Comparison of ENCODE assay signal across 3 cellular contexts in genomic region chr7:699260-700170, GRCh38.
TF ChIP-seq lines count a peak whose summit lies in the region.

No MANE protein-coding gene starts in this region.

TF ChIP-seq in liver, 16 proteins besides CTCF, POLR2A, EP300 and RAD21:
- TF ChIP-seq REST (IDR thresholded peaks at IDR 0.05), result no peak
- TF ChIP-seq NR2F2 (IDR thresholded peaks at IDR 0.05), result peak; percentile 96

TF ChIP-seq in HepG2, 621 proteins besides CTCF, POLR2A, EP300 and RAD21:
- TF ChIP-seq SP1 (IDR thresholded peaks at IDR 0.05) (no peak), SP1 (CRISPR knock-in tag; IDR thresholded peaks at IDR 0.05) (no peak), ZNF331 (CRISPR knock-in tag; IDR thresholded peaks at IDR 0.05) (no peak), ZNF773 (CRISPR knock-in tag; IDR thresholded peaks at IDR 0.05; ENCODE audit: borderline replicate concordance) (no peak), HMG20A (CRISPR knock-in tag; IDR thresholded peaks at IDR 0.05; ENCODE audit: borderline replicate concordance) (no peak)

TF ChIP-seq in SK-N-SH, 30 proteins besides CTCF, POLR2A, EP300 and RAD21:
- TF ChIP-seq TAF1 (IDR thresholded peaks at IDR 0.05; ENCODE audit: borderline replicate concordance, low read depth, low read length) (no peak), TEAD4 (IDR thresholded peaks at IDR 0.05; ENCODE audit: borderline replicate concordance, insufficient read depth) (no peak), RCOR1 (IDR thresholded peaks at IDR 0.05; ENCODE audit: low read length) (no peak), MXI1 (IDR thresholded peaks at IDR 0.05; ENCODE audit: low read depth, low read length) (no peak), USF2 (IDR thresholded peaks at IDR 0.05; ENCODE audit: borderline replicate concordance, low read depth, low read length) (no peak), GATA2 (CRISPR knock-in tag; IDR thresholded peaks at IDR 0.05) (no peak), SMC3 (IDR thresholded peaks at IDR 0.05; ENCODE audit: low read depth, low read length) (no peak), ELF1 (IDR thresholded peaks at IDR 0.05) (no peak), ZBTB33 (IDR thresholded peaks at IDR 0.05; ENCODE audit: borderline replicate concordance, low read depth) (no peak), JUND (IDR thresholded peaks at IDR 0.05) (no peak), RFX5 (IDR thresholded peaks at IDR 0.05; ENCODE audit: low read length) (no peak), USF1 (IDR thresholded peaks at IDR 0.05; ENCODE audit: borderline replicate concordance, low read depth) (no peak), NRF1 (IDR thresholded peaks at IDR 0.05; ENCODE audit: low read depth, low read length) (no peak), RXRA (IDR thresholded peaks at IDR 0.05; ENCODE audit: borderline replicate concordance, low read depth) (no peak), CHD2 (IDR thresholded peaks at IDR 0.05; ENCODE audit: low read length, partially characterized antibody) (no peak), GABPA (IDR thresholded peaks at IDR 0.05; ENCODE audit: low read depth) (no peak), NFIC (IDR thresholded peaks at IDR 0.05; ENCODE audit: borderline replicate concordance) (no peak), FOXM1 (IDR thresholded peaks at IDR 0.05; ENCODE audit: low read depth) (no peak)
TF ChIP-seq in SK-N-SH: peak in this region for 0.
